Comparison of ENCODE assay signal across 19 cellular contexts in genomic region chr10:100886946-100887345, GRCh38. TPM values are rescaled to one million over a fixed set of nuclear protein-coding genes. Genes with fewer than 3 reads are reported as not detected.
DNase-seq lines count a peak whose midpoint lies in the region; ATAC-seq and TF ChIP-seq lines count a peak whose summit lies in the region.
"Had no signal": no experiment of that assay in that cellular context is flagged by ENCODE, and none has a peak within 500 bp of the region (broad histone marks: within the 10 kb centered on the region; RNA-seq: fewer than 3 reads in every experiment).

No MANE protein-coding gene starts in this region.

- no peak for TF ChIP-seq POLR2A in gastrocnemius medialis (IDR thresholded peaks at IDR 0.05)
- TF ChIP-seq POLR2A in gastroesophageal sphincter (IDR thresholded peaks at IDR 0.05), result no peak
- no peak for TF ChIP-seq POLR2A in thyroid gland (IDR thresholded peaks at IDR 0.05)

- TF ChIP-seq EP300 in gastroesophageal sphincter (IDR thresholded peaks at IDR 0.05), result no peak

- H3K4me3 Mint-ChIP-seq in endodermal cell, result no peak overlapping the region
- H3K4me3 Mint-ChIP-seq: CD8-positive, alpha-beta T cell; naive thymus-derived CD4-positive, alpha-beta T cell had no signal

- H3K27me3 Mint-ChIP-seq in endodermal cell (ENCODE audit: insufficient read depth), result peaks cover 51% of the 10 kb centered on the region

- no peak overlapping the region for H3K9ac ChIP-seq in endodermal cell (ENCODE audit: extremely low read depth, low read length, poor library complexity, severe bottlenecking)

- H3K4me1 Mint-ChIP-seq in endodermal cell, result peaks cover 2% of the 10 kb centered on the region

- in situ Hi-C loops in gastrocnemius medialis (cut with MboI; ENCODE audit: low sequenced_read_pairs in 4 of 4), result no loop called here

- intact Hi-C loops in gastrocnemius medialis (cut with DNase I; ENCODE audit: low total_unique reads) (no loop called here), thyroid gland (cut with DNase I) (no loop called here)

- no peaks in the 10 kb centered on the region for H3K36me3 ChIP-seq in endodermal cell (ENCODE audit: control insufficient read depth, insufficient read depth, low read length)
- H3K36me3 ChIP-seq in gastrocnemius medialis, result no peaks in the 10 kb centered on the region
- H3K36me3 ChIP-seq in gastroesophageal sphincter, result no peaks in the 10 kb centered on the region
- no peaks in the 10 kb centered on the region for H3K36me3 ChIP-seq in thyroid gland

- DNase-seq in GF-D8 (lab: John Stamatoyannopoulos, UW) (peak; percentile 15), endodermal cell (peak; percentile 22), left kidney (ENCODE audit: low read depth, low spot score) (peak; percentile 64), gastrocnemius medialis (peak; percentile 12 to 30), H4 (ENCODE audit: low spot score) (no peak), T-helper 1 cell (no peak), thyroid gland (no peak)
- DNase-seq: activated CD4-positive, alpha-beta T cell treated with anti-CD3 and anti-CD28 coated beads for 48 hours; activated CD8-positive, alpha-beta memory T cell treated with anti-CD3 and anti-CD28 coated beads, Interleukin-2, amount 50 U/mL, for 4 hours; activated naive CD4-positive, alpha-beta T cell; CD8-positive, alpha-beta T cell; cerebellar nuclear complex; DND-41; foreskin melanocyte; naive thymus-derived CD4-positive, alpha-beta T cell; posterior cingulate gyrus; stimulated activated CD4-positive, alpha-beta T cell treated with anti-CD3 and anti-CD28 coated beads, Interleukin-12 subunit alpha, Interleukin-12 subunit beta, amount 100 ng/mL, for 4 hours; SW 1271 had no signal

- H3K9me3 ChIP-seq in endodermal cell (ENCODE audit: control insufficient read depth, low read length) (no peaks in the 10 kb centered on the region), gastrocnemius medialis (no peaks in the 10 kb centered on the region), gastroesophageal sphincter (no peaks in the 10 kb centered on the region), thyroid gland (no peaks in the 10 kb centered on the region)

- no peak for TF ChIP-seq CTCF in endodermal cell (conservative IDR thresholded peaks at IDR 0.05)
- no peak for TF ChIP-seq CTCF in gastrocnemius medialis (IDR thresholded peaks at IDR 0.05 in 4 of 5, conservative IDR thresholded peaks at IDR 0.05 in 1 of 5)
- no peak for TF ChIP-seq CTCF in gastroesophageal sphincter (IDR thresholded peaks at IDR 0.05)
- no peak for TF ChIP-seq CTCF in thyroid gland (IDR thresholded peaks at IDR 0.05)

- H3K27ac Mint-ChIP-seq in endodermal cell, result no peak overlapping the region
- H3K27ac Mint-ChIP-seq: CD8-positive, alpha-beta T cell; naive thymus-derived CD4-positive, alpha-beta T cell had no signal

- H3K9me3 Mint-ChIP-seq in endodermal cell, result no peaks in the 10 kb centered on the region
- H3K9me3 Mint-ChIP-seq: CD8-positive, alpha-beta T cell had no signal

- H3K27ac ChIP-seq in endodermal cell (ENCODE audit: low read depth, low read length) (no peak overlapping the region), gastrocnemius medialis (peak overlapping the region in 2 of 4 donors; percentile 6 to 34), gastroesophageal sphincter (peak overlapping the region in 1 of 4 donors; percentile 24), thyroid gland (no peak overlapping the region)

- no peaks in the 10 kb centered on the region for H3K36me3 Mint-ChIP-seq in endodermal cell (ENCODE audit: low read depth)
- H3K36me3 Mint-ChIP-seq: CD8-positive, alpha-beta T cell; naive thymus-derived CD4-positive, alpha-beta T cell had no signal

- H3K4me3 ChIP-seq in endodermal cell (ENCODE audit: low read length) (no peak overlapping the region), gastrocnemius medialis (no peak overlapping the region), gastroesophageal sphincter (no peak overlapping the region), thyroid gland (replicated peaks in 1 of 3) (no peak overlapping the region)

- H3K4me1 ChIP-seq in endodermal cell (ENCODE audit: control insufficient read depth, insufficient read depth, low read length) (no peaks in the 10 kb centered on the region), gastrocnemius medialis (peaks cover 0 to 5% of the 10 kb centered on the region in 2 donors), gastroesophageal sphincter (peaks cover 0 to 10% (median 0%) of the 10 kb centered on the region in 3 donors), thyroid gland (peaks cover 0 to 5% of the 10 kb centered on the region in 2 donors)

- peaks cover 5% of the 10 kb centered on the region for H3K27me3 ChIP-seq in endodermal cell (ENCODE audit: control insufficient read depth, insufficient read depth, low read length, poor library complexity, severe bottlenecking)
- H3K27me3 ChIP-seq in gastrocnemius medialis, result peaks cover 10 to 20% (median 18%) of the 10 kb centered on the region in 3 donors
- H3K27me3 ChIP-seq in gastroesophageal sphincter, result peaks cover 53% of the 10 kb centered on the region
- H3K27me3 ChIP-seq in thyroid gland, result no peaks in the 10 kb centered on the region

- WGBS in endodermal cell (ENCODE audit: insufficient coverage in 1 of 2, insufficient read length in 1 of 2), 2 experiments, result 56 to 83% methylated on average over 1 to 6 of the region's 6 CpGs
- 24% methylated on average over 4 of the region's 6 CpGs; no CpG with 5 or more reads in 1 of the 2 donors for WGBS in gastroesophageal sphincter (ENCODE audit: low coverage in 1 of 2), 2 donors
- 60 to 64% methylated on average over 6 of the region's 6 CpGs for WGBS in thyroid gland, 2 donors

- ATAC-seq in gastrocnemius medialis, result peak; percentile 55 to 57
- ATAC-seq in gastroesophageal sphincter, result no peak
- ATAC-seq: CD8-positive, alpha-beta T cell; naive thymus-derived CD4-positive, alpha-beta T cell had no signal

RNA-seq across cellular contexts. Expression of gene SLF2, which starts 25.8 kb away (rescaled TPM):
- total RNA-seq in endodermal cell (10 to 100 TPM; 31.5 to 38.9 TPM), gastrocnemius medialis (10 to 100 TPM in 3 of 4 donors, 1 to 10 TPM in 1; 9.2 to 23.0 (median 20.1) TPM), gastroesophageal sphincter (10 to 100 TPM; 22.1 to 32.4 (median 25.6) TPM), thyroid gland (10 to 100 TPM; 34.1 to 47.9 (median 40.4) TPM)
- 16.6 TPM for polyA plus RNA-seq in endodermal cell (2013, experiment 1 of 2)
- polyA plus RNA-seq in endodermal cell (2013, experiment 2 of 2), result 18.9 TPM
- total RNA-seq in H4 (2014; rRNA removed; shearing (Covaris generic)), result 13.9 and 14.0 TPM in 2 replicates

Comparison
In these comparisons a context has a peak if more than half of its experiments do, and no peak if none do; other contexts are left out.
1. DNase-seq: peak in GF-D8 (single experiment), endodermal cell (single experiment), left kidney (single experiment) and gastrocnemius medialis (2 of 2); none in H4 (single experiment), T-helper 1 cell (0 of 5) and thyroid gland (0 of 2).